In the genomic region with DNA sequence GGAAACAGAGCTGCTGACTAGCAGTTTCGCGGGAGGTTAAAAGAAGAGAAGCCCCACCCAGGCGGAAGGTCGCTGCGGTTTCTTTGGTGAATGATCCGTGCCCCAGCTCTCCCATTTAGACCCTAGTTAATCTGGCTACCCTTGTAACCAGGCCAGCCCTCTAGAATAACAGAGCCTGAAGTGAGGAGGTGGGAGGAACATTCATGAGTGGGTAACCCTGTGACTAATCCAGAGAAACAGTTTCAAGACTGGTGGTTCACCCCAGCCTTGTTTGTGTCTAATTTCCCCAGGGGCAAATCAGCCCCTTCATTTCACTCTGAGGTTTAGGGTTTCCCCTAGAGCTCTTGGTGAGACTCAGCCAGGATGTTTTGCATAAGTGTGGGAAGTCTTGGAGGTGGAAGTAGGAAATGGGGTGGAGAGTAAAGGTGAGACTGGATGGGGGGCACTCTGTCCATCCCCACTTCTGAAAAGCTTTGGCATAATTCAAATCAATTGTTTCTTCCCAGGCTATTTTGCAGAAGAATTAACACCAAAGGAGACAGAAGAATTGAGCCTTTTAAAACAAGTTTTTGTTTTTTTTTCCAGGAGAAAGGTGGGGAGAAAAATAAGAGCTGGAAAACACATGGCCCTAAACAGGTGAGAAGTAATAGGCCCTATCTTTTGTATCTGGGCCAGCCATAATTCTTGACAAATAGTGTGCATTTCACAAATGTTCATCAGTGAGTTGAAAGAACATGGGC, we compare ENCODE assay signal across 8 cellular contexts.
A peak's percentile ranks its signal among the peaks of the same experiment; 100 is the strongest.
DNase-seq lines count a peak whose midpoint lies in the region; ATAC-seq lines count a peak whose summit lies in the region.

No MANE protein-coding gene starts in this region.

- DNase-seq in activated gamma-delta T cell treated with Interleukin-2 at 50 U/mL for 16 hours (peak; percentile 68), activated gamma-delta T cell (lab: John Stamatoyannopoulos, UW) (no peak), medulla oblongata (ENCODE audit: extremely low spot score) (no peak), C1 segment of cervical spinal cord (lab: John Stamatoyannopoulos, UW) (no peak)
- DNase-seq in activated CD4-positive, CD25-positive, alpha-beta regulatory T cell (lab: John Stamatoyannopoulos, UW) = peak; percentile 13 to 41 (median 21)
- peak; percentile 24 for DNase-seq in effector CD8-positive, alpha-beta T cell (lab: John Stamatoyannopoulos, UW)
- DNase-seq in stimulated activated CD8-positive, alpha-beta memory T cell treated with anti-CD3 and anti-CD28 coated beads, Interleukin-2, amount 100 ng/mL, for 48 hours (ENCODE audit: low read depth in 2 of 2) = peak; percentile 67 to 72

- peak; percentile 88 for ATAC-seq in HG03432 (IDR thresholded peaks at IDR 0.05; ENCODE audit: unreplicated experiment)

Comparison
In these comparisons a context has a peak if more than half of its experiments do, and no peak if none do; other contexts are left out.
1. DNase-seq: peak in activated gamma-delta T cell treated with Interleukin-2 at 50 U/mL for 16 hours (single experiment), activated CD4-positive, CD25-positive, alpha-beta regulatory T cell (4 of 4), effector CD8-positive, alpha-beta T cell (single experiment) and stimulated activated CD8-positive, alpha-beta memory T cell treated with anti-CD3 and anti-CD28 coated beads, Interleukin-2, amount 100 ng/mL, for 48 hours (2 of 2); none in activated gamma-delta T cell (single experiment), medulla oblongata (single experiment) and C1 segment of cervical spinal cord (0 of 14).